20 cellular contexts compared by ENCODE assay signal in the genomic region with DNA sequence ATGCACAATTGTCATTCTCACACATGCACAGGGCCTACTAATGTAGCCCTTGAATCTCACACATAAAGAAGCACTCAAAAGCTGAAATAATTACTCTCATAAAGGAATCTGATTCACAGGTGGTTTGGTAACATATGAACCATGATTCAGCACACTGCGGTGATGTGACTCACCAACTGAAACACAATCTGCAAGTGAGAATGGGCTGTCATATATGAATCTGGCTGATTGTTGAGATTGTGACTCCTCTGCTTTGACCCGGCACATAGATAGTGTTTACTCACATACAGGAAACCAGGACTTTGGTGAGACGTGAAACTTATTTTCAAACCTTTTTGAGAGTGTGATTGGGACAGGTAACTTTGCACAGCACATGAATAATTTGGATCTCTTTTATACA. TPM values are rescaled to one million over a fixed set of nuclear protein-coding genes. Genes with fewer than 3 reads are reported as not detected.
"Had no signal": no experiment of that assay in that cellular context is flagged by ENCODE, and none has a peak within 500 bp of the region (broad histone marks: within the 10 kb centered on the region; RNA-seq: fewer than 3 reads in every experiment).

No MANE protein-coding gene starts in this region.

RNA-seq across cellular contexts. Expression of gene BPY2B, which starts 7.8 kb away (rescaled TPM):
- total RNA-seq: activated naive CD8-positive, alpha-beta T cell treated with anti-CD3 and anti-CD28 coated beads for 36 hours; activated T-cell treated with anti-CD3 and anti-CD28 coated beads, Interleukin-2, amount 50 U/mL, for 72 hours; ascending aorta; cardiac septum; chondrocyte; left cardiac atrium; left ventricle myocardium superior; lung microvascular endothelial cell; mesenteric fat pad; mucosa of descending colon; myocyte; natural killer cell treated with Interleukin-12 subunit alpha and Interleukin-12 subunit beta and Interleukin-15 and Interleukin-18, amount 100 ng/mL, for 72 hours; omental fat pad; pulmonary artery endothelial cell; right atrium auricular region; smooth muscle cell; temporal lobe; tibial nerve; ureter; WTC11 had no signal
